In genomic region chr16:4900750-4901149, GRCh38 we compare ENCODE assay signal across 4 cellular contexts.
"Had no signal": no experiment of that assay in that cellular context is flagged by ENCODE, and none has a peak within 500 bp of the region (broad histone marks: within the 10 kb centered on the region; RNA-seq: fewer than 3 reads in every experiment).

No MANE protein-coding gene starts in this region.

- H3K4me2 ChIP-seq: GM23338 had no signal

- H2AFZ ChIP-seq: GM23338 had no signal

- H3K36me3 Mint-ChIP-seq: IgD-negative memory B cell had no signal

- H3K4me3 Mint-ChIP-seq: GM23338, H9, IgD-negative memory B cell had no signal

- H3K4me3 ChIP-seq: GM23338 had no signal

- DNase-seq: H9, HCEC 1CT had no signal

- H3K27ac Mint-ChIP-seq: GM23338, H9, IgD-negative memory B cell had no signal

- H3K4me1 Mint-ChIP-seq: H9, IgD-negative memory B cell had no signal
